In the genomic region with DNA sequence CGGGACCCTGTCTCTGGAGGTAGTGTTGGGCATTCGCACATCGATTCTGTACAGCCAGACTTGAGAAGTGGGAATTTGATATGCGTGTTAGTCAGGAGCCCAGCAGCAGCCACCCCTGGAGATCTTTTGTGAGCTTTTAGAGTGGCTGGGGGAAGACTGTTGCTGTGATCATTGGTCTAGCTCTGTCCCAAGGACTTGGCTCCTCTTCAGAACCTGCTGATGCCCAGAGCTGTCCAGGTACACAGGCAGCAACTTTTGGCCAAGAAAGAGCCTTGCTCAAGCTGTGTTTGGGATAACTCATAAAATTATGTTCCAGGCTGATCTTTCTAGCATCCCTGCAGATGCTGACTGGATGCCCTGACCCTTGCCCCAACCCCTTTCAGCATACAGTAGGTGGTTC, we compare ENCODE assay signal across 16 cellular contexts. TPM values are rescaled to one million over a fixed set of nuclear protein-coding genes. Genes with fewer than 3 reads are reported as not detected.
DNase-seq lines count a peak whose midpoint lies in the region; ATAC-seq, FAIRE-seq and TF ChIP-seq lines count a peak whose summit lies in the region.
"Had no signal": no experiment of that assay in that cellular context is flagged by ENCODE, and none has a peak within 500 bp of the region (broad histone marks: within the 10 kb centered on the region; RNA-seq: fewer than 3 reads in every experiment).

No MANE protein-coding gene starts in this region.

- TF ChIP-seq EP300 in HepG2 (IDR thresholded peaks at IDR 0.05; ENCODE audit: low read depth in 2 of 2, low read length in 2 of 2) (no peak), HepG2 (CRISPR knock-in tag; IDR thresholded peaks at IDR 0.05; ENCODE audit: borderline replicate concordance) (no peak)

- no peaks in the 10 kb centered on the region for H3K9me2 ChIP-seq in PC-3 (replicated peaks; ENCODE audit: low read length)

- ATAC-seq in HepG2, result no peak
- ATAC-seq in PC-3, result no peak
- peak; percentile 44 to 74 (median 66) for ATAC-seq in right lobe of liver
- ATAC-seq: HCT116 had no signal

- H3K79me2 ChIP-seq in HepG2 (ENCODE audit: insufficient read depth, low read length) (peaks cover 6% of the 10 kb centered on the region), PC-3 (ENCODE audit: low read length) (peaks cover 90% of the 10 kb centered on the region)

- H3K9ac ChIP-seq in liver (ENCODE audit: low read depth in 1 of 2, low read length in 2 of 2), result no peak overlapping the region
- no peak overlapping the region for H3K9ac ChIP-seq in HepG2 (ENCODE audit: insufficient read depth, low read depth, low read length)
- no peak overlapping the region for H3K9ac ChIP-seq in PC-3 (ENCODE audit: low read length)
- H3K9ac ChIP-seq: GM23248 had no signal

- 79% methylated on average over 4 of the region's 4 CpGs for WGBS in liver
- WGBS in HepG2 (ENCODE audit: low lambda C conversion rate), result 100% methylated on average over 3 of the region's 4 CpGs
- no CpG with 5 or more reads among the region's 4 CpGs for WGBS in right lobe of liver (ENCODE audit: insufficient coverage, low coverage, low lambda C conversion rate, missing lambda C conversion rate)
- WGBS in thyroid gland, 2 donors, result 29 to 47% methylated on average over 2 to 4 of the region's 4 CpGs

- H3K4me1 ChIP-seq in liver (ENCODE audit: control insufficient read depth in 4 of 4, insufficient read depth in 4 of 4, low read length in 3 of 4) (peaks cover 9 to 45% (median 33%) of the 10 kb centered on the region in 4 donors), HepG2 (ENCODE audit: insufficient read depth, low read length) (peaks cover 29% of the 10 kb centered on the region), PC-3 (ENCODE audit: insufficient read depth, low read length) (peaks cover 41% of the 10 kb centered on the region), right lobe of liver (peaks cover 0 to 50% (median 22%) of the 10 kb centered on the region in 4 donors), thyroid gland (peaks cover 34 to 35% of the 10 kb centered on the region in 2 donors)

- TF ChIP-seq CTCF in liver (IDR thresholded peaks at IDR 0.05; ENCODE audit: low read depth, low read length, missing input control) (no peak), HepG2 (CRISPR knock-in tag; IDR thresholded peaks at IDR 0.05) (no peak), PC-3 (conservative IDR thresholded peaks at IDR 0.05; ENCODE audit: low read depth, low read length) (no peak), right lobe of liver (IDR thresholded peaks at IDR 0.05) (no peak), thyroid gland (IDR thresholded peaks at IDR 0.05) (no peak)

- H3K36me3 ChIP-seq in liver (ENCODE audit: control insufficient read depth in 4 of 4, insufficient read depth in 3 of 4, low read depth in 1 of 4, low read length in 3 of 4) (no peaks in the 10 kb centered on the region), HepG2 (replicated peaks in 1 of 2; ENCODE audit: control insufficient read depth in 1 of 2, insufficient read depth in 2 of 2, low read length in 2 of 2) (no peaks in the 10 kb centered on the region; a peak in 3 of 5 replicates), PC-3 (ENCODE audit: low read depth, low read length) (peaks cover 5% of the 10 kb centered on the region; the same call in 1 of the 2 replicates), right lobe of liver (no peaks in the 10 kb centered on the region), thyroid gland (no peaks in the 10 kb centered on the region)

- no TSS peak for BruUV-seq in HepG2 (replicated peaks; lab: Mats Ljungman, UMichigan)
- BruUV-seq in PC-3 (replicated peaks; lab: Mats Ljungman, UMichigan), result no TSS peak

- H3K4me2 ChIP-seq in HepG2 (ENCODE audit: low read depth, low read length) (no peak overlapping the region), PC-3 (ENCODE audit: low read length) (no peak overlapping the region)

- TF ChIP-seq POLR2A in HepG2 (IDR thresholded peaks at IDR 0.05; ENCODE audit: insufficient read depth in 1 of 2, low read depth in 2 of 2, low read length in 2 of 2), result no peak
- no peak for TF ChIP-seq POLR2A in right lobe of liver (IDR thresholded peaks at IDR 0.05)
- no peak for TF ChIP-seq POLR2A in thyroid gland (IDR thresholded peaks at IDR 0.05)

- no peak for DNase-seq in HepG2 (ENCODE audit: low spot score)
- no peak for DNase-seq in PC-3
- peak in 1 of 3 donors; percentile 79 for DNase-seq in right lobe of liver
- peak; percentile 82 for DNase-seq in thyroid gland
- no peak for DNase-seq in NCI-H1694 (lab: John Stamatoyannopoulos, UW)
- no peak for DNase-seq in dedifferentiated amniotic fluid mesenchymal stem cell (ENCODE audit: extremely low spot score)
- no peak for DNase-seq in caudate nucleus (lab: John Stamatoyannopoulos, UW)
- DNase-seq: ACHN; Caco-2; CD8-positive, alpha-beta memory T cell; GM23248 had no signal

- CTCF ChIA-PET in HepG2 (lab: Yijun Ruan, JAX; ENCODE audit: low intra/inter-chr PET ratio, low total read pairs), result no interaction called here
- CTCF ChIA-PET in PC-3 (lab: Charles Lee), result no interaction called here

- no peaks in the 10 kb centered on the region for H3K27me3 ChIP-seq in liver (ENCODE audit: control insufficient read depth in 4 of 4, insufficient read depth in 4 of 4, low read length in 3 of 4)
- H3K27me3 ChIP-seq in HepG2 (ENCODE audit: control insufficient read depth in 1 of 2, insufficient read depth in 2 of 2, low read length in 2 of 2), result no peaks in the 10 kb centered on the region
- H3K27me3 ChIP-seq in PC-3 (ENCODE audit: low read length), result no peaks in the 10 kb centered on the region
- no peaks in the 10 kb centered on the region for H3K27me3 ChIP-seq in right lobe of liver
- no peaks in the 10 kb centered on the region for H3K27me3 ChIP-seq in thyroid gland

- H3K27ac ChIP-seq in liver (ENCODE audit: low read depth in 1 of 2, low read length in 2 of 2) (peak overlapping the region; percentile 61 to 70), HepG2 (ENCODE audit: extremely low read length, insufficient read depth, low read length) (no peak overlapping the region), PC-3 (ENCODE audit: low read length) (peak overlapping the region; percentile 25), right lobe of liver (peak overlapping the region in 1 of 3 donors; percentile 58), thyroid gland (peak overlapping the region; percentile 30 to 53 (median 50)), caudate nucleus (ENCODE audit: low read depth, low read length) (no peak overlapping the region)
- H3K27ac ChIP-seq: GM23248 had no signal

- intact Hi-C loops in HepG2 (cut with micrococcal nuclease; ENCODE audit: unreplicated experiment) (no loop called here), PC-3 (cut with micrococcal nuclease) (no loop called here), right lobe of liver (cut with DNase I) (no loop called here), thyroid gland (cut with DNase I) (no loop called here)

- POLR2A ChIA-PET in HepG2 (lab: Yijun Ruan, JAX) (no interaction called here), PC-3 (lab: Charles Lee; ENCODE audit: unreplicated experiment) (interaction anchor here (0.7 kb wide), 1 partner anchor 33 kb away, joined by 3 read pairs; no protein-coding TSS in a partner anchor)

- peaks cover 14% of the 10 kb centered on the region for H3F3A ChIP-seq in PC-3 (ENCODE audit: low read length, unreplicated experiment)

- no peaks in the 10 kb centered on the region for H4K20me1 ChIP-seq in HepG2 (ENCODE audit: insufficient read depth, low read length)
- no peaks in the 10 kb centered on the region for H4K20me1 ChIP-seq in PC-3 (ENCODE audit: low read length)

- H3K9me3 ChIP-seq in liver (ENCODE audit: control insufficient read depth in 4 of 4, low read length in 3 of 4) (no peaks in the 10 kb centered on the region), HepG2 (ENCODE audit: low read length) (no peaks in the 10 kb centered on the region), PC-3 (ENCODE audit: low read length) (no peaks in the 10 kb centered on the region), right lobe of liver (no peaks in the 10 kb centered on the region), thyroid gland (no peaks in the 10 kb centered on the region)
- H3K9me3 ChIP-seq: Caco-2 had no signal

- H2AFZ ChIP-seq in HepG2 (ENCODE audit: low read length), result no peak overlapping the region
- no peak overlapping the region for H2AFZ ChIP-seq in PC-3 (ENCODE audit: low read length)
- H2AFZ ChIP-seq: GM23248 had no signal

- TF ChIP-seq RAD21 in liver (IDR thresholded peaks at IDR 0.05) (no peak), HepG2 (CRISPR knock-in tag; IDR thresholded peaks at IDR 0.05) (no peak)

- FAIRE-seq in HepG2 (lab: Jason Lieb, UNC), result no peak
- FAIRE-seq: GM18507, H54, HTR-8/SVneo had no signal

- H3K4me3 ChIP-seq in liver (ENCODE audit: low read depth in 1 of 3, low read length in 3 of 3), result no peak overlapping the region
- H3K4me3 ChIP-seq in HepG2 (replicated peaks in 1 of 3; ENCODE audit: insufficient read depth in 1 of 3, low read depth in 2 of 3, low read length in 3 of 3), result no peak overlapping the region
- H3K4me3 ChIP-seq in PC-3 (ENCODE audit: low read length), result no peak overlapping the region
- no peak overlapping the region for H3K4me3 ChIP-seq in right lobe of liver
- H3K4me3 ChIP-seq in thyroid gland (replicated peaks in 1 of 3), result no peak overlapping the region
- H3K4me3 ChIP-seq: GM23248 had no signal

- in situ Hi-C loops in HepG2 (cut with HindIII; ENCODE audit: extremely low pct_ligation_motif_present, low pct_unique_long_range_greater_than_20kb), result no loop called here

RNA-seq across cellular contexts. Expression of a gene that starts 29.3 kb away (rescaled TPM):
- total RNA-seq in liver (10 to 100 TPM; 16.2 to 23.3 TPM), HepG2 (2016; rRNA removed; fragmentation: Illumina TruSeq; extraction: Trizol) (11.1 and 13.0 TPM in 2 replicates), PC-3 (2014; rRNA removed) (37.1 and 42.7 TPM in 2 replicates), right lobe of liver (10 to 100 TPM; 23.4 to 47.7 (median 31.0) TPM), thyroid gland (10 to 100 TPM; 43.4 to 59.2 (median 52.1) TPM)
- polyA plus RNA-seq in liver (1 to 10 TPM; 7.8 to 8.1 TPM), HepG2 (2011; rRNA removed) (16.4 and 18.7 TPM in 2 replicates)
- 1.4 and 1.5 TPM in 2 replicates for total RNA-seq in HepG2 (2016; cell fraction: cytosol; rRNA removed; fragmentation: Illumina TruSeq; extraction: Trizol; ENCODE audit: low read depth)
- total RNA-seq in HepG2 (2016; cell fraction: insoluble cytoplasmic fraction; rRNA removed; fragmentation: Illumina TruSeq; extraction: Trizol), result 9.8 and 12.1 TPM in 2 replicates
- total RNA-seq in HepG2 (2016; cell fraction: membrane; rRNA removed; fragmentation: Illumina TruSeq; extraction: Trizol), result 5.3 and 6.4 TPM in 2 replicates
- 11.9 and 15.6 TPM in 2 replicates for total RNA-seq in HepG2 (2016; cell fraction: nucleus; rRNA removed; fragmentation: Illumina TruSeq; extraction: Trizol)
- polyA plus RNA-seq in HepG2 (2011; cell fraction: cytosol; rRNA removed), result 7.1 and 7.2 TPM in 2 replicates
- polyA plus RNA-seq in HepG2 (2011; cell fraction: nucleus; rRNA removed), result 42.2 and 53.6 TPM in 2 replicates
- 4.4 and 6.9 TPM in 2 replicates for polyA plus RNA-seq in HepG2 (2012)
- 0.43 and 0.62 TPM in 2 replicates for polyA plus RNA-seq in HepG2 (2016; cell fraction: cytosol; fragmentation: Illumina TruSeq; extraction: Trizol; ENCODE audit: low read depth)
- polyA plus RNA-seq in HepG2 (2016; cell fraction: insoluble cytoplasmic fraction; fragmentation: Illumina TruSeq; extraction: Trizol; ENCODE audit: low read depth), result 5.8 and 6.2 TPM in 2 replicates
- 1.7 TPM in 2 replicates for polyA plus RNA-seq in HepG2 (2016; cell fraction: membrane; fragmentation: Illumina TruSeq; extraction: Trizol; ENCODE audit: low read depth)
- polyA plus RNA-seq in HepG2 (2016; cell fraction: nucleus; fragmentation: Illumina TruSeq; extraction: Trizol; ENCODE audit: insufficient read depth, low read depth), result 17.4 and 18.9 TPM in 2 replicates
- polyA minus RNA-seq in HepG2 (2011; rRNA and poly(A)+ RNA removed; ENCODE audit: low replicate concordance), result 55.2 and 75.7 TPM in 2 replicates
- 11.3 and 16.1 TPM in 2 replicates for polyA minus RNA-seq in HepG2 (2011; cell fraction: cytosol; rRNA and poly(A)+ RNA removed)
- polyA minus RNA-seq in HepG2 (2011; cell fraction: nucleus; rRNA and poly(A)+ RNA removed), result 27.0 and 32.6 TPM in 2 replicates

Comparison
In these comparisons a context has a peak if more than half of its experiments do, and no peak if none do; other contexts are left out.
1. H3K27ac ChIP-seq: peak in liver (2 of 2), PC-3 (single experiment) and thyroid gland (3 of 3); none in HepG2 (single experiment) and caudate nucleus (single experiment).
2. ATAC-seq: peak in right lobe of liver (4 of 4); none in HepG2 (single experiment) and PC-3 (single experiment).
3. DNase-seq: peak in thyroid gland (2 of 2); none in HepG2 (single experiment), PC-3 (single experiment), NCI-H1694 (single experiment), dedifferentiated amniotic fluid mesenchymal stem cell (single experiment) and caudate nucleus (0 of 61).